In the genomic region with DNA sequence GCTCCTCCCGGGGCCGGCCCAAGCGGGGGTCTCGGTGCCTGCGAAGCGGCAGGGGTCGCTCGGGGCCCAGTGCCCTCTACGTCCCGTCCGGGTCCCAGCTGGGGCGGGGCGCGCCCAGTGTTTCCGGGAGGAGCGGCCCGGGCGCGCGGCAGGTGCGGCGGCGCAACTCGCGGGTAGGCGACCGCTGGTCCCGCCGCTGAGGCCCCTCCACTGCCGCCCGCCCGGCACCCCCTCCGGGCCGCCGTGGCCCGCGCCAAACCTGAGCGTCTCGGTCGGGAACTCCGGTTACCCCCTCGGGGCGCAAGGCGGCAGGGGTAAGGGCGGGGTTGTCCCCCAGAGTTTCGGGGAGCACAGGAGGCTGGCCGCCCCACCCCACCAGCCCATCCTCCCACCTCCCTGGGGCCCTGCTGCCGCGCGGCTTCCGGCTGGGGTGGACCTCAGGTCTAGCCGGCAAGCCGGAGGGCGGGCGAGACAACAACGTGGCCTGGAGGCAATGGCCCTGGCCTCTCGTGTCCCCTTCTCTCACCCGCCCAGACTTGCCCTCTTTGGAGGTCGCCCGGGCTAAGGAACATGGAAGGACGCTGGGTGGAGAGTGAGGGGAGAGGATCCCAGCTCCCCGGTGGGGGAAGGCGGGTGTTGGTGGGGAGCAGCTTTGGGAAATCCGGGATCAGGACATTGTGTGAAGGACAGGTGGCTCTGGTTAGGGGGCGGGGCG, we compare ENCODE assay signal across 8 cellular contexts. TPM values are rescaled to one million over a fixed set of nuclear protein-coding genes. Genes with fewer than 3 reads are reported as not detected.
DNase-seq lines count a peak whose midpoint lies in the region; ATAC-seq and TF ChIP-seq lines count a peak whose summit lies in the region.

No MANE protein-coding gene starts in this region.

- H3K4me3 Mint-ChIP-seq in activated naive CD4-positive, alpha-beta T cell treated with anti-CD3 and anti-CD28 coated beads, Interleukin-2, amount 50 U/mL, for 24 hours, result peak overlapping the region; percentile 65
- H3K4me3 Mint-ChIP-seq in effector memory CD8-positive, alpha-beta T cell, result peak overlapping the region; percentile 73 to 75
- H3K4me3 Mint-ChIP-seq in osteocyte (ENCODE audit: unreplicated experiment), result peak overlapping the region; percentile 40

- peaks cover 10% of the 10 kb centered on the region for H3K27me3 Mint-ChIP-seq in activated naive CD4-positive, alpha-beta T cell treated with anti-CD3 and anti-CD28 coated beads, Interleukin-2, amount 50 U/mL, for 24 hours
- H3K27me3 Mint-ChIP-seq in effector memory CD8-positive, alpha-beta T cell, result peaks cover 6 to 37% of the 10 kb centered on the region in 2 donors
- H3K27me3 Mint-ChIP-seq in osteocyte (ENCODE audit: unreplicated experiment), result no peaks in the 10 kb centered on the region

- TF ChIP-seq CTCF in osteocyte (IDR thresholded peaks at IDR 0.05), result no peak

- ATAC-seq in effector memory CD8-positive, alpha-beta T cell (replicated peaks), result peak; percentile 12
- no peak for ATAC-seq in HG03196 (IDR thresholded peaks at IDR 0.05; ENCODE audit: unreplicated experiment)

- peaks cover 32% of the 10 kb centered on the region for H3K4me1 Mint-ChIP-seq in activated naive CD4-positive, alpha-beta T cell treated with anti-CD3 and anti-CD28 coated beads, Interleukin-2, amount 50 U/mL, for 24 hours
- H3K4me1 Mint-ChIP-seq in effector memory CD8-positive, alpha-beta T cell (ENCODE audit: low read depth in 2 of 2), result peaks cover 9 to 24% of the 10 kb centered on the region in 2 donors
- H3K4me1 Mint-ChIP-seq in osteocyte (ENCODE audit: unreplicated experiment), result peaks cover 49% of the 10 kb centered on the region

- H3K36me3 Mint-ChIP-seq in activated naive CD4-positive, alpha-beta T cell treated with anti-CD3 and anti-CD28 coated beads, Interleukin-2, amount 50 U/mL, for 24 hours, result no peaks in the 10 kb centered on the region
- peaks cover 41% of the 10 kb centered on the region for H3K36me3 Mint-ChIP-seq in effector memory CD8-positive, alpha-beta T cell (ENCODE audit: insufficient read depth)
- peaks cover 10% of the 10 kb centered on the region for H3K36me3 Mint-ChIP-seq in osteocyte (ENCODE audit: unreplicated experiment)

- no peaks in the 10 kb centered on the region for H3K9me3 Mint-ChIP-seq in activated naive CD4-positive, alpha-beta T cell treated with anti-CD3 and anti-CD28 coated beads, Interleukin-2, amount 50 U/mL, for 24 hours
- H3K9me3 Mint-ChIP-seq in effector memory CD8-positive, alpha-beta T cell, result no peaks in the 10 kb centered on the region
- no peaks in the 10 kb centered on the region for H3K9me3 Mint-ChIP-seq in osteocyte (ENCODE audit: unreplicated experiment)

- H3K27ac Mint-ChIP-seq in activated naive CD4-positive, alpha-beta T cell treated with anti-CD3 and anti-CD28 coated beads, Interleukin-2, amount 50 U/mL, for 24 hours, result peak overlapping the region; percentile 6
- H3K27ac Mint-ChIP-seq in effector memory CD8-positive, alpha-beta T cell, result no peak overlapping the region
- H3K27ac Mint-ChIP-seq in osteocyte (ENCODE audit: unreplicated experiment), result peak overlapping the region; percentile 31

- no peak for DNase-seq in activated naive CD4-positive, alpha-beta T cell (lab: John Stamatoyannopoulos, UW)
- peak; percentile 40 for DNase-seq in NCI-H2196 (lab: John Stamatoyannopoulos, UW; ENCODE audit: unreplicated experiment)
- no peak for DNase-seq in effector memory CD8-positive, alpha-beta T cell
- no peak for DNase-seq in osteocyte (ENCODE audit: extremely low spot score, unreplicated experiment)
- no peak for DNase-seq in ureter (ENCODE audit: low spot score)
- no peak for DNase-seq in HK-2 (ENCODE audit: unreplicated experiment)

RNA-seq across cellular contexts. Expression of gene CRACR2B, which starts 0.4 kb away (rescaled TPM):
- total RNA-seq in osteocyte, result 3.9 and 4.2 TPM in 2 replicates
- total RNA-seq in ureter, result 45.8 TPM

RNA-seq across cellular contexts. Expression of gene CD151, which starts 5.4 kb away (rescaled TPM):
- total RNA-seq in osteocyte (377 and 379 TPM in 2 replicates), ureter (241 TPM)

RNA-seq across cellular contexts. Expression of gene PNPLA2, which starts 8.6 kb away (rescaled TPM):
- total RNA-seq in osteocyte (83.8 and 96.4 TPM in 2 replicates), ureter (118 TPM)

RNA-seq across cellular contexts. Expression of gene POLR2L, which starts 15.0 kb away (rescaled TPM):
- total RNA-seq in osteocyte (170 and 193 TPM in 2 replicates), ureter (112 TPM)

RNA-seq across cellular contexts. Expression of gene TSPAN4, which starts 15.3 kb away (rescaled TPM):
- total RNA-seq in osteocyte, result 163 and 175 TPM in 2 replicates
- total RNA-seq in ureter, result 47.2 TPM

Comparison
In these comparisons a context has a peak if more than half of its experiments do, and no peak if none do; other contexts are left out.
1. H3K27ac Mint-ChIP-seq: peak in activated naive CD4-positive, alpha-beta T cell treated with anti-CD3 and anti-CD28 coated beads, Interleukin-2, amount 50 U/mL, for 24 hours (single experiment) and osteocyte (single experiment); none in effector memory CD8-positive, alpha-beta T cell (0 of 2).
2. Peak in every context shown above with its lines, with median percentiles within 50 percentile points of each other: H3K4me3 Mint-ChIP-seq.